In genomic region chr1:107963601-107964396, GRCh38 we compare ENCODE assay signal across 8 cellular contexts. TPM values are rescaled to one million over a fixed set of nuclear protein-coding genes. Genes with fewer than 3 reads are reported as not detected.
DNase-seq lines count a peak whose midpoint lies in the region; ATAC-seq, FAIRE-seq and TF ChIP-seq lines count a peak whose summit lies in the region.

No MANE protein-coding gene starts in this region.

- FAIRE-seq in D721Med (lab: Jason Lieb, UNC): no peak

- peak; percentile 80 for ATAC-seq in GM21576 (IDR thresholded peaks at IDR 0.05; ENCODE audit: unreplicated experiment)

- DNase-seq in GM06990 (ENCODE audit: extremely low read depth, insufficient read length): peak; percentile 80
- DNase-seq in activated CD8-positive, alpha-beta memory T cell treated with anti-CD3 and anti-CD28 coated beads, Interleukin-2, amount 50 U/mL, for 4 hours: peak; percentile 40
- peak; percentile 12 for DNase-seq in fibroblast of gingiva (ENCODE audit: low read depth)
- DNase-seq in type B pancreatic cell (ENCODE audit: extremely low spot score, unreplicated experiment): no peak
- no peak for DNase-seq in D721Med (ENCODE audit: insufficient read length, low spot score)

- H3K9me3 ChIP-seq in neural cell (ENCODE audit: low read length): no peaks in the 10 kb centered on the region

- H3K36me3 Mint-ChIP-seq in type B pancreatic cell: no peaks in the 10 kb centered on the region

- peak overlapping the region; percentile 67 for H3K4me3 ChIP-seq in GM06990 (replicated peaks; ENCODE audit: low read depth, low read length)
- peak overlapping the region; percentile 15 for H3K4me3 ChIP-seq in KMS-11 (IDR thresholded peaks at IDR 0.05; ENCODE audit: insufficient read depth, low read depth, low read length)
- H3K4me3 ChIP-seq in neural cell (ENCODE audit: low read length): peak overlapping the region; percentile 90

- no peaks in the 10 kb centered on the region for H3K36me3 ChIP-seq in GM06990 (ENCODE audit: control insufficient read depth, insufficient read depth, low read length)
- no peaks in the 10 kb centered on the region for H3K36me3 ChIP-seq in KMS-11 (ENCODE audit: insufficient read depth)
- no peaks in the 10 kb centered on the region for H3K36me3 ChIP-seq in neural cell (ENCODE audit: insufficient read depth, low read length)

- H3K4me1 ChIP-seq in KMS-11 (ENCODE audit: low read depth, poor library complexity, severe bottlenecking): peaks cover 15% of the 10 kb centered on the region

- no peak overlapping the region for H3K27ac ChIP-seq in KMS-11
- no peak overlapping the region for H3K27ac ChIP-seq in neural cell (ENCODE audit: low read length)

- H3K9me2 ChIP-seq in neural cell (ENCODE audit: insufficient read depth, low read length): no peaks in the 10 kb centered on the region

- H3K4me3 Mint-ChIP-seq in type B pancreatic cell: peak overlapping the region; percentile 93

- H3K27me3 ChIP-seq in GM06990 (replicated peaks; ENCODE audit: control insufficient read depth, insufficient read depth, low read length): no peaks in the 10 kb centered on the region; the same call in none of the 2 replicates
- H3K27me3 ChIP-seq in KMS-11 (ENCODE audit: insufficient read depth, low read depth): no peaks in the 10 kb centered on the region
- peaks cover 32% of the 10 kb centered on the region for H3K27me3 ChIP-seq in neural cell (ENCODE audit: insufficient read depth, low read depth, low read length)

- TF ChIP-seq CTCF in GM06990 (IDR thresholded peaks at IDR 0.05; ENCODE audit: insufficient read depth, low read length, poor library complexity, severe bottlenecking) (no peak), KMS-11 (conservative IDR thresholded peaks at IDR 0.05; ENCODE audit: low read depth, low read length) (no peak), neural cell (IDR thresholded peaks at IDR 0.05; ENCODE audit: poor library complexity, severe bottlenecking) (no peak), type B pancreatic cell (conservative IDR thresholded peaks at IDR 0.05) (no peak), D721Med (IDR thresholded peaks at IDR 0.05; ENCODE audit: insufficient read depth, missing control alignments) (no peak)

- H3K9ac ChIP-seq in KMS-11: no peak overlapping the region; the same call in 1 of the 2 replicates
- H3K9ac ChIP-seq in neural cell (ENCODE audit: low read length): peak overlapping the region; percentile 73

- peak overlapping the region; percentile 94 for H3K4me2 ChIP-seq in KMS-11
- peak overlapping the region; percentile 41 for H3K4me2 ChIP-seq in neural cell (ENCODE audit: low read length)

- H4K20me1 ChIP-seq in KMS-11 (ENCODE audit: insufficient read depth) (no peaks in the 10 kb centered on the region), neural cell (ENCODE audit: insufficient read depth) (no peaks in the 10 kb centered on the region)

- no peaks in the 10 kb centered on the region for H3K79me2 ChIP-seq in KMS-11 (ENCODE audit: insufficient read depth, low read depth)
- no peaks in the 10 kb centered on the region for H3K79me2 ChIP-seq in neural cell (replicated peaks; ENCODE audit: insufficient read depth, low read length)

- H3K4me1 Mint-ChIP-seq in type B pancreatic cell (ENCODE audit: unreplicated experiment): peaks cover 16% of the 10 kb centered on the region

- H3F3A ChIP-seq in neural cell (ENCODE audit: insufficient read depth, low read length, poor library complexity, severe bottlenecking): no peaks in the 10 kb centered on the region

- TF ChIP-seq EP300 in neural cell (conservative IDR thresholded peaks at IDR 0.05; ENCODE audit: poor library complexity, severe bottlenecking): no peak

- peak overlapping the region; percentile 75 for H2AFZ ChIP-seq in KMS-11 (ENCODE audit: low read depth)
- H2AFZ ChIP-seq in neural cell (ENCODE audit: low read depth, low read length): peak overlapping the region; percentile 60

- peaks cover 37% of the 10 kb centered on the region for H3K27me3 Mint-ChIP-seq in type B pancreatic cell

- peak overlapping the region; percentile 29 for H3K27ac Mint-ChIP-seq in type B pancreatic cell

- TF ChIP-seq RAD21 in neural cell (conservative IDR thresholded peaks at IDR 0.05): no peak

- H3K9me3 Mint-ChIP-seq in type B pancreatic cell: no peaks in the 10 kb centered on the region

TF ChIP-seq in neural cell, 6 proteins besides CTCF, POLR2A, EP300 and RAD21:
- TF ChIP-seq SMC3 (conservative IDR thresholded peaks at IDR 0.05; ENCODE audit: poor library complexity): no peak
- no peak for TF ChIP-seq MXI1 (conservative IDR thresholded peaks at IDR 0.05; ENCODE audit: poor library complexity, severe bottlenecking)
- TF ChIP-seq EZH2 (IDR thresholded peaks at IDR 0.05; ENCODE audit: borderline replicate concordance, insufficient read depth, low read length, poor library complexity, severe bottlenecking): no peak
- TF ChIP-seq POLR2AphosphoS5 (IDR thresholded peaks at IDR 0.05): no peak
- no peak for TF ChIP-seq TAF1 (IDR thresholded peaks at IDR 0.05; ENCODE audit: low read depth)
- TF ChIP-seq REST (IDR thresholded peaks at IDR 0.05; ENCODE audit: borderline replicate concordance): no peak

RNA-seq across cellular contexts. Expression of gene VAV3, which starts 1.2 kb away (rescaled TPM):
- 7.6 and 10.3 TPM in 2 replicates for polyA plus RNA-seq in neural cell
- polyA minus RNA-seq in neural cell: 18.5 and 20.3 TPM in 2 replicates
- 10.0 and 12.3 TPM in 2 replicates for total RNA-seq in type B pancreatic cell (ENCODE audit: low replicate concordance)

Comparison
In these comparisons a context has a peak if more than half of its experiments do, and no peak if none do; other contexts are left out.
1. DNase-seq: peak in GM06990 (single experiment), activated CD8-positive, alpha-beta memory T cell treated with anti-CD3 and anti-CD28 coated beads, Interleukin-2, amount 50 U/mL, for 4 hours (single experiment) and fibroblast of gingiva (single experiment); none in type B pancreatic cell (single experiment) and D721Med (single experiment).
2. H3K4me3 ChIP-seq: peak in every context shown above with its lines; median percentile 90 in neural cell; 67 in GM06990; 15 in KMS-11.